Comparison of ENCODE assay signal across 8 cellular contexts in genomic region chr11:125625225-125625593, GRCh38. TPM values are rescaled to one million over a fixed set of nuclear protein-coding genes. Genes with fewer than 3 reads are reported as not detected.
DNase-seq lines count a peak whose midpoint lies in the region; ATAC-seq and TF ChIP-seq lines count a peak whose summit lies in the region.

No MANE protein-coding gene starts in this region.

- no peaks in the 10 kb centered on the region for H3K9me3 ChIP-seq in Loucy (ENCODE audit: insufficient read depth, low read depth, low read length)
- H3K9me3 ChIP-seq in mucosa of descending colon, result no peaks in the 10 kb centered on the region

- H2AFZ ChIP-seq in Loucy (ENCODE audit: low read length), result peak overlapping the region; percentile 91

- peak overlapping the region; percentile 94 for H3K4me3 ChIP-seq in Loucy (ENCODE audit: low read length, poor library complexity, severe bottlenecking)
- peak overlapping the region; percentile 85 for H3K4me3 ChIP-seq in coronary artery
- H3K4me3 ChIP-seq in mucosa of descending colon, result peak overlapping the region; percentile 44

- peak overlapping the region; percentile 92 for H3K4me2 ChIP-seq in Loucy (ENCODE audit: low read depth, low read length, poor library complexity, severe bottlenecking)

- peaks cover 37% of the 10 kb centered on the region for H4K20me1 ChIP-seq in Loucy (ENCODE audit: insufficient read depth, low read length, poor library complexity, severe bottlenecking)

- H3F3A ChIP-seq in Loucy (ENCODE audit: low read depth), result no peaks in the 10 kb centered on the region; the same call in 1 of the 2 replicates

- TF ChIP-seq CTCF in Loucy (conservative IDR thresholded peaks at IDR 0.05; ENCODE audit: low read length) (no peak), coronary artery (IDR thresholded peaks at IDR 0.05) (no peak), mucosa of descending colon (IDR thresholded peaks at IDR 0.05) (no peak)

- ATAC-seq in GM21367 (IDR thresholded peaks at IDR 0.05; ENCODE audit: unreplicated experiment) (peak; percentile 21), mucosa of descending colon (no peak), HG02981 (IDR thresholded peaks at IDR 0.05; ENCODE audit: unreplicated experiment) (no peak), GM21576 (IDR thresholded peaks at IDR 0.05; ENCODE audit: unreplicated experiment) (no peak), GM21526 (IDR thresholded peaks at IDR 0.05; ENCODE audit: low FRiP score, unreplicated experiment) (no peak)

- H3K9ac ChIP-seq in Loucy (ENCODE audit: low read depth, low read length, poor library complexity, severe bottlenecking), result peak overlapping the region; percentile 91

- peak overlapping the region; percentile 83 to 96 for H3K27ac ChIP-seq in coronary artery

- H3K4me1 ChIP-seq in Loucy (ENCODE audit: insufficient read depth, low read length, poor library complexity, severe bottlenecking) (peaks cover 30% of the 10 kb centered on the region), mucosa of descending colon (ENCODE audit: low read depth) (peaks cover 5% of the 10 kb centered on the region)

- DNase-seq in coronary artery (ENCODE audit: low spot score) (no peak), mucosa of descending colon (no peak), SK-N-DZ (ENCODE audit: low spot score) (no peak)

- no peaks in the 10 kb centered on the region for H3K9me2 ChIP-seq in Loucy (replicated peaks; ENCODE audit: low read depth, low read length)

- intact Hi-C loops in mucosa of descending colon (cut with DNase I, micrococcal nuclease), result no loop called here

- H3K36me3 ChIP-seq in Loucy (ENCODE audit: insufficient read depth, low read length), result peaks cover 26% of the 10 kb centered on the region; the same call in 1 of the 2 replicates
- H3K36me3 ChIP-seq in mucosa of descending colon (ENCODE audit: low read depth), result no peaks in the 10 kb centered on the region

- no peaks in the 10 kb centered on the region for H3K27me3 ChIP-seq in Loucy (ENCODE audit: insufficient read depth, low read length, poor library complexity, severe bottlenecking)

- H3K79me2 ChIP-seq in Loucy (ENCODE audit: insufficient read depth, low read length), result peaks cover 40% of the 10 kb centered on the region

RNA-seq across cellular contexts. Expression of gene CHEK1, which starts 0.2 kb away (rescaled TPM):
- 10 to 100 TPM in 1 of 3 donors, 1 to 10 TPM in 2; 5.6 to 15.0 (median 8.8) TPM for total RNA-seq in mucosa of descending colon
- polyA plus RNA-seq in SK-N-DZ (2014; cell fraction: cytosol; rRNA removed), result 47.4 and 54.5 TPM in 2 replicates
- 33.8 and 34.5 TPM in 2 replicates for polyA plus RNA-seq in SK-N-DZ (2014; cell fraction: nucleus; rRNA removed)

RNA-seq across cellular contexts. Expression of gene STT3A, which starts 32.6 kb away (rescaled TPM):
- total RNA-seq in mucosa of descending colon, result 100 to 1,000 TPM in 1 of 3 donors, 10 to 100 TPM in 2; 88.4 to 137 (median 89.6) TPM
- 33.3 and 41.1 TPM in 2 replicates for polyA plus RNA-seq in SK-N-DZ (2014; cell fraction: cytosol; rRNA removed)
- 33.9 and 36.9 TPM in 2 replicates for polyA plus RNA-seq in SK-N-DZ (2014; cell fraction: nucleus; rRNA removed)

RNA-seq across cellular contexts. Expression of gene ACRV1, which starts 55.4 kb away (rescaled TPM):
- under 1 TPM in 1 of 3 donors, not detected in 2; 0.38 TPM for total RNA-seq in mucosa of descending colon
- polyA plus RNA-seq in SK-N-DZ (2014; cell fraction: cytosol; rRNA removed), result 0.06 TPM in 1 of 2 replicates, not detected in the other
- not detected in 2 replicates for polyA plus RNA-seq in SK-N-DZ (2014; cell fraction: nucleus; rRNA removed)

RNA-seq across cellular contexts. Expression of gene EI24, which starts 55.9 kb away (rescaled TPM):
- 10 to 100 TPM; 70.6 to 83.1 (median 77.0) TPM for total RNA-seq in mucosa of descending colon
- 47.2 and 57.0 TPM in 2 replicates for polyA plus RNA-seq in SK-N-DZ (2014; cell fraction: cytosol; rRNA removed)
- polyA plus RNA-seq in SK-N-DZ (2014; cell fraction: nucleus; rRNA removed), result 22.6 and 29.4 TPM in 2 replicates

Comparison
In these comparisons a context has a peak if more than half of its experiments do, and no peak if none do; other contexts are left out.
1. H3K4me3 ChIP-seq: peak in every context shown above with its lines; median percentile 94 in Loucy; 85 in coronary artery; 44 in mucosa of descending colon.